1 cellular context compared by ENCODE assay signal in genomic region chr12:54324617-54325441, GRCh38.
TF ChIP-seq lines count a peak whose summit lies in the region.

TSS of gene COPZ1 (plus strand) at chr12:54325131. CDS start at chr12:54325164, 33 bp downstream.

TF ChIP-seq in GM12878, 131 proteins besides CTCF, POLR2A, EP300 and RAD21 (continued from another document and continues in another):
- peak; percentile 63 for TF ChIP-seq E4F1 (IDR thresholded peaks at IDR 0.05; ENCODE audit: borderline replicate concordance, partially characterized antibody)
- TF ChIP-seq STAT3 (IDR thresholded peaks at IDR 0.05; ENCODE audit: low read depth, low read length) = no peak
- TF ChIP-seq MXI1 (IDR thresholded peaks at IDR 0.05; ENCODE audit: low read depth, low read length) = no peak; the same call in none of the 2 replicates
- peak; percentile 96 for TF ChIP-seq RELB (IDR thresholded peaks at IDR 0.05; ENCODE audit: low read depth)
- no peak for TF ChIP-seq POLR2AphosphoS2 (IDR thresholded peaks at IDR 0.05; ENCODE audit: low read depth, low read length)
- TF ChIP-seq IKZF1 (conservative IDR thresholded peaks at IDR 0.05) = no peak; the same call in none of the 2 replicates
- peak; percentile 94 for TF ChIP-seq CHD2 (IDR thresholded peaks at IDR 0.05; ENCODE audit: borderline replicate concordance, low read depth, low read length)
- no peak for TF ChIP-seq MYB (IDR thresholded peaks at IDR 0.05; ENCODE audit: borderline replicate concordance, low read depth, low read length)
- TF ChIP-seq MAX (IDR thresholded peaks at IDR 0.05; ENCODE audit: low read depth, low read length) = peak; percentile 29; the same call in 1 of the 2 replicates
- peak; percentile 94 for TF ChIP-seq RFX5 (IDR thresholded peaks at IDR 0.05; ENCODE audit: low read depth, low read length)
- peak; percentile 49; the same call in 1 of the 2 replicates for TF ChIP-seq HCFC1 (IDR thresholded peaks at IDR 0.05; ENCODE audit: low read length)
- peak; percentile 79; the same call in 1 of the 2 replicates for TF ChIP-seq TCF3 (IDR thresholded peaks at IDR 0.05; ENCODE audit: borderline replicate concordance, insufficient read depth, low read depth, low read length)
- no peak for TF ChIP-seq ZNF622 (IDR thresholded peaks at IDR 0.05)
- no peak for TF ChIP-seq STAT1 (conservative IDR thresholded peaks at IDR 0.05)
- peak; percentile 75; the same call in 1 of the 2 replicates for TF ChIP-seq SIN3A (IDR thresholded peaks at IDR 0.05; ENCODE audit: low read depth, low read length)
- TF ChIP-seq E2F8 (IDR thresholded peaks at IDR 0.05; ENCODE audit: low read depth, partially characterized antibody) = no peak
- peak; percentile 90 for TF ChIP-seq CREB1 (IDR thresholded peaks at IDR 0.05; ENCODE audit: low read depth)
- no peak; the same call in 1 of the 2 replicates for TF ChIP-seq ZBTB40 (IDR thresholded peaks at IDR 0.05; ENCODE audit: borderline replicate concordance)
- no peak for TF ChIP-seq SIX5 (IDR thresholded peaks at IDR 0.05; ENCODE audit: low read depth, low read length, severe bottlenecking)
- TF ChIP-seq SMARCA5 (IDR thresholded peaks at IDR 0.05) = peak; percentile 41; the same call in 1 of the 2 replicates
- no peak for TF ChIP-seq BCL11A (IDR thresholded peaks at IDR 0.05; ENCODE audit: low read depth, low read length)
- peak; percentile 74; the same call in 1 of the 2 replicates for TF ChIP-seq RB1 (IDR thresholded peaks at IDR 0.05; ENCODE audit: borderline replicate concordance)
- no peak for TF ChIP-seq SUZ12 (IDR thresholded peaks at IDR 0.05; ENCODE audit: unreplicated experiment)
- TF ChIP-seq NRF1 (conservative IDR thresholded peaks at IDR 0.05; ENCODE audit: low read depth, low read length) = no peak
- TF ChIP-seq NR2C1 (IDR thresholded peaks at IDR 0.05) = peak; percentile 14; the same call in 1 of the 2 replicates
- peak; percentile 60 for TF ChIP-seq BACH1 (IDR thresholded peaks at IDR 0.05; ENCODE audit: borderline replicate concordance)
- no peak for TF ChIP-seq MTA2 (IDR thresholded peaks at IDR 0.05; ENCODE audit: low read depth)
- TF ChIP-seq PKNOX1 (IDR thresholded peaks at IDR 0.05) = peak; percentile 98
- 0 out of 2 replicates have a peak, but pooled peaks have one; percentile 47 for TF ChIP-seq HDGF (IDR thresholded peaks at IDR 0.05)
- no peak for TF ChIP-seq MEF2A (IDR thresholded peaks at IDR 0.05; ENCODE audit: insufficient read depth, low read depth, low read length)
- no peak for TF ChIP-seq WRNIP1 (IDR thresholded peaks at IDR 0.05; ENCODE audit: borderline replicate concordance, low read depth, low read length)
- peak; percentile 95 for TF ChIP-seq RAD51 (IDR thresholded peaks at IDR 0.05)
- no peak for TF ChIP-seq BCL3 (IDR thresholded peaks at IDR 0.05; ENCODE audit: borderline replicate concordance, insufficient read depth, low read depth, low read length, poor library complexity, severe bottlenecking)
- no peak for TF ChIP-seq RELA (IDR thresholded peaks at IDR 0.05; ENCODE audit: borderline replicate concordance, partially characterized antibody)
- no peak for TF ChIP-seq ZNF384 (IDR thresholded peaks at IDR 0.05; ENCODE audit: borderline replicate concordance, low read depth, low read length)
- TF ChIP-seq NFIC (IDR thresholded peaks at IDR 0.05; ENCODE audit: low read depth, low read length) = 0 out of 2 replicates have a peak, but pooled peaks have one; percentile 16
- no peak for TF ChIP-seq BRCA1 (IDR thresholded peaks at IDR 0.05; ENCODE audit: low read depth, low read length)
- peak; percentile 51; the same call in 1 of the 2 replicates for TF ChIP-seq LARP7 (IDR thresholded peaks at IDR 0.05)
- 0 out of 2 replicates have a peak, but pooled peaks have one; percentile 25 for TF ChIP-seq PAX5 (IDR thresholded peaks at IDR 0.05; ENCODE audit: borderline replicate concordance, low read depth, low read length)
- no peak; the same call in 2 of the 3 replicates for TF ChIP-seq POU2F2 (IDR thresholded peaks at IDR 0.05; ENCODE audit: borderline replicate concordance, low read depth, low read length)
- TF ChIP-seq REST (IDR thresholded peaks at IDR 0.05; ENCODE audit: low read depth, low read length) = no peak
- TF ChIP-seq IRF3 (IDR thresholded peaks at IDR 0.05) = peak; percentile 90
- no peak for TF ChIP-seq SPI1 (IDR thresholded peaks at IDR 0.05; ENCODE audit: borderline replicate concordance, insufficient read depth, low read depth, low read length)
- 0 out of 2 replicates have a peak, but pooled peaks have one; percentile 44 for TF ChIP-seq CHD1 (IDR thresholded peaks at IDR 0.05; ENCODE audit: low read depth, low read length)
- no peak for TF ChIP-seq EGR1 (IDR thresholded peaks at IDR 0.05; ENCODE audit: borderline replicate concordance in 1 of 2, low read depth in 2 of 2, low read length in 2 of 2)
